In the genomic region with DNA sequence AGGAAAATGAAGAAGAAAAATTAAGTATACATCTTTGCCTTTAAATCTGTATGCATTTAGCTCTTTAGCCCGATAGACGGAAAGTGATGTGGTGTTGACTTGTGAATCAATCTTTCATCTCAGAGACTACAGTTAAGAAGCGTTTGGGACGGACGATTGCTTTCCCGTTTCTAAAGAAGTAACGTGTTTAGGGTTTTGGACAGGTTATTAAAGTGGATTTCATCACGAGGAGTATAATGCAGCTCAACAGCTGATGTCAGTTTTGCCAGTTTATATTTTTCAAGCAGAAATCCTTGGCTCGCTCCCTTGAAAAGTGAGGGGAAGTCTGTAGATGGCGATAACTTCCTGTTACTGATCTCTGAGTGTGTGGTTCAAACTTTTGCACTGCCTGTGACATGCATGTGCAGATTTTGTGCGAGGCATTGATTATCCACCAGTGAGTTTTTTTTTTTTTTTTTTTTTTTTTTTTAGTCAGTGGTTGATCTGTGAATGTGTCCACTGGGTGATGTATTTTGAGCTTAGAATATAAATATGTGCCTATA, we compare ENCODE assay signal across 11 cellular contexts. TPM values are rescaled to one million over a fixed set of nuclear protein-coding genes. Genes with fewer than 3 reads are reported as not detected.
DNase-seq lines count a peak whose midpoint lies in the region; ATAC-seq and TF ChIP-seq lines count a peak whose summit lies in the region.
"Had no signal": no experiment of that assay in that cellular context is flagged by ENCODE, and none has a peak within 500 bp of the region (broad histone marks: within the 10 kb centered on the region; RNA-seq: fewer than 3 reads in every experiment).

No MANE protein-coding gene starts in this region.

- WGBS in esophagus squamous epithelium, 2 donors, result 2 to 3% methylated on average over 11 of the region's 11 CpGs

- peak overlapping the region in 2 of 4 donors; percentile 17 to 73 for H3K27ac ChIP-seq in esophagus squamous epithelium

- peak; percentile 40 for DNase-seq in DMS79 (lab: John Stamatoyannopoulos, UW)
- DNase-seq in NCI-H526 (lab: John Stamatoyannopoulos, UW), result peak; percentile 20 to 40
- no peak for DNase-seq in esophagus squamous epithelium (lab: John Stamatoyannopoulos, UW)
- DNase-seq in osteocyte (ENCODE audit: extremely low spot score, unreplicated experiment), result no peak
- DNase-seq in middle frontal gyrus (ENCODE audit: extremely low spot score, low spot score), result no peak
- no peak for DNase-seq in activated CD8-positive, alpha-beta memory T cell treated with anti-CD3 and anti-CD28 coated beads, Interleukin-2, amount 50 U/mL, for 48 hours
- no peak for DNase-seq in SW480 (ENCODE audit: low spot score)
- DNase-seq: activated CD8-positive, alpha-beta memory T cell treated with anti-CD3 and anti-CD28 coated beads, Interleukin-2, amount 50 U/mL, for 4 hours; EL had no signal

- no peaks in the 10 kb centered on the region for H3K9me3 ChIP-seq in esophagus squamous epithelium

- TF ChIP-seq CTCF in esophagus squamous epithelium (IDR thresholded peaks at IDR 0.05), result no peak
- no peak for TF ChIP-seq CTCF in osteocyte (IDR thresholded peaks at IDR 0.05)

- peak overlapping the region; percentile 28 for H3K4me3 Mint-ChIP-seq in osteocyte (ENCODE audit: unreplicated experiment)

- no peak for TF ChIP-seq POLR2A in esophagus squamous epithelium (IDR thresholded peaks at IDR 0.05)

- intact Hi-C loops in esophagus squamous epithelium (cut with DNase I), result no loop called here

- no peaks in the 10 kb centered on the region for H3K36me3 ChIP-seq in esophagus squamous epithelium

- no peak for ATAC-seq in GM18867 (IDR thresholded peaks at IDR 0.05; ENCODE audit: unreplicated experiment)
- ATAC-seq: HCT116 had no signal

- peaks cover 6% of the 10 kb centered on the region for H3K4me1 Mint-ChIP-seq in osteocyte (ENCODE audit: unreplicated experiment)

- no peaks in the 10 kb centered on the region for H3K9me3 Mint-ChIP-seq in osteocyte (ENCODE audit: unreplicated experiment)

- H3K27me3 ChIP-seq in esophagus squamous epithelium, result peaks cover 0 to 52% (median 5%) of the 10 kb centered on the region in 4 donors

- H3K27me3 Mint-ChIP-seq in osteocyte (ENCODE audit: unreplicated experiment), result peaks cover 47% of the 10 kb centered on the region

- peak overlapping the region; percentile 36 to 73 (median 50) for H3K4me3 ChIP-seq in esophagus squamous epithelium

- H3K36me3 Mint-ChIP-seq in osteocyte (ENCODE audit: unreplicated experiment), result no peaks in the 10 kb centered on the region

- peaks cover 0 to 21% (median 6%) of the 10 kb centered on the region in 3 donors for H3K4me1 ChIP-seq in esophagus squamous epithelium

- H3K27ac Mint-ChIP-seq in osteocyte (ENCODE audit: unreplicated experiment), result no peak overlapping the region

RNA-seq across cellular contexts. Expression of a gene that starts 1.1 kb away (rescaled TPM):
- total RNA-seq in esophagus squamous epithelium (1 to 10 TPM in 1 of 4 donors, under 1 TPM in 2, not detected in 1; 0.19 to 2.7 (median 0.59) TPM), osteocyte (not detected in 2 replicates)

Comparison
In these comparisons a context has a peak if more than half of its experiments do, and no peak if none do; other contexts are left out.
1. DNase-seq: peak in DMS79 (single experiment) and NCI-H526 (2 of 2); none in esophagus squamous epithelium (single experiment), osteocyte (single experiment), middle frontal gyrus (single experiment), activated CD8-positive, alpha-beta memory T cell treated with anti-CD3 and anti-CD28 coated beads, Interleukin-2, amount 50 U/mL, for 48 hours (single experiment) and SW480 (single experiment).